In genomic region chr17:48989100-48989499, GRCh38 we compare ENCODE assay signal across 1 cellular context.
TF ChIP-seq lines count a peak whose summit lies in the region.

No MANE protein-coding gene starts in this region.

TF ChIP-seq in WTC11, 78 proteins besides CTCF, POLR2A, EP300 and RAD21 (continued from another document):
- TF ChIP-seq PRDM15 (CRISPR knock-in tag; IDR thresholded peaks at IDR 0.05) (no peak), ZBTB43 (CRISPR knock-in tag; IDR thresholded peaks at IDR 0.05) (no peak), TP53 (CRISPR knock-in tag; IDR thresholded peaks at IDR 0.05) (no peak), CREM (CRISPR knock-in tag; IDR thresholded peaks at IDR 0.05) (no peak), GRHL2 (CRISPR knock-in tag; IDR thresholded peaks at IDR 0.05; ENCODE audit: insufficient replicate concordance, severe bottlenecking) (no peak)
